11 cellular contexts compared by ENCODE assay signal in genomic region chr2:10400002-10400401, GRCh38. TPM values are rescaled to one million over a fixed set of nuclear protein-coding genes. Genes with fewer than 3 reads are reported as not detected.
DNase-seq lines count a peak whose midpoint lies in the region; ATAC-seq, FAIRE-seq and TF ChIP-seq lines count a peak whose summit lies in the region.
"Had no signal": no experiment of that assay in that cellular context is flagged by ENCODE, and none has a peak within 500 bp of the region (broad histone marks: within the 10 kb centered on the region; RNA-seq: fewer than 3 reads in every experiment).

No MANE protein-coding gene starts in this region.

- TF ChIP-seq EP300 in HepG2 (IDR thresholded peaks at IDR 0.05; ENCODE audit: low read depth in 2 of 2, low read length in 2 of 2) (no peak), HepG2 (CRISPR knock-in tag; IDR thresholded peaks at IDR 0.05; ENCODE audit: borderline replicate concordance) (no peak)

- no peak overlapping the region for H3K4me2 ChIP-seq in HepG2 (ENCODE audit: low read depth, low read length)

- intact Hi-C loops in HepG2 (cut with micrococcal nuclease; ENCODE audit: unreplicated experiment) = loop anchor here (2.0 to 10.0 kb wide), 3 partner anchors 31 to 275 kb away; partner anchors contain the start of gene RRM2
- intact Hi-C loops in right lobe of liver (cut with DNase I) = loop anchor here in 1 of 2 donors (10.0 kb wide), 1 partner anchor 85 kb away; no protein-coding TSS in a partner anchor
- intact Hi-C loops in naive thymus-derived CD4-positive, alpha-beta T cell (cut with micrococcal nuclease) = no loop called here
- intact Hi-C loops in uterus (cut with DNase I; ENCODE audit: low total_unique reads) = loop anchor here (10.0 kb wide), 1 partner anchor 95 kb away; the partner anchor contains the start of gene HPCAL1

- no peaks in the 10 kb centered on the region for H3K27me3 Mint-ChIP-seq in activated T-helper 17 cell treated with anti-CD3 and anti-CD28 coated beads, Interleukin-2, amount 50 U/mL, for 72 hours
- H3K27me3 Mint-ChIP-seq in naive thymus-derived CD4-positive, alpha-beta T cell = peaks cover 0 to 2% (median 0%) of the 10 kb centered on the region in 5 donors

- FAIRE-seq in HepG2 (lab: Jason Lieb, UNC) (no peak), GM12891 (lab: Jason Lieb, UNC) (no peak)

- no peaks in the 10 kb centered on the region for H3K9me3 Mint-ChIP-seq in activated T-helper 17 cell treated with anti-CD3 and anti-CD28 coated beads, Interleukin-2, amount 50 U/mL, for 72 hours
- H3K9me3 Mint-ChIP-seq in naive thymus-derived CD4-positive, alpha-beta T cell = peaks cover 0 to 7% (median 0%) of the 10 kb centered on the region in 11 donors

- CTCF ChIA-PET in HepG2 (lab: Yijun Ruan, JAX; ENCODE audit: low intra/inter-chr PET ratio, low total read pairs) = no interaction called here
- CTCF ChIA-PET in naive thymus-derived CD4-positive, alpha-beta T cell (lab: Charles Lee) = no interaction called here

- H3K4me3 ChIP-seq in HepG2 (replicated peaks in 1 of 3; ENCODE audit: insufficient read depth in 1 of 3, low read depth in 2 of 3, low read length in 3 of 3) (no peak overlapping the region), right lobe of liver (no peak overlapping the region), uterus (no peak overlapping the region)
- H3K4me3 ChIP-seq in naive thymus-derived CD4-positive, alpha-beta T cell (ENCODE audit: low read length) = no peak overlapping the region
- H3K4me3 ChIP-seq: prostate gland had no signal

- H3K79me2 ChIP-seq in HepG2 (ENCODE audit: insufficient read depth, low read length) = no peaks in the 10 kb centered on the region

- no peaks in the 10 kb centered on the region for H3K9me3 ChIP-seq in HepG2 (ENCODE audit: low read length)
- no peaks in the 10 kb centered on the region for H3K9me3 ChIP-seq in right lobe of liver
- H3K9me3 ChIP-seq in naive thymus-derived CD4-positive, alpha-beta T cell (ENCODE audit: control insufficient read depth in 2 of 3, low read length in 3 of 3) = no peaks in the 10 kb centered on the region
- H3K9me3 ChIP-seq in uterus = no peaks in the 10 kb centered on the region
- H3K9me3 ChIP-seq: prostate gland had no signal

- TF ChIP-seq RAD21 in HepG2 (CRISPR knock-in tag; IDR thresholded peaks at IDR 0.05) = no peak

- H3K9ac ChIP-seq in HepG2 (ENCODE audit: insufficient read depth, low read depth, low read length) = no peak overlapping the region

- H3K4me1 Mint-ChIP-seq in activated T-helper 17 cell treated with anti-CD3 and anti-CD28 coated beads, Interleukin-2, amount 50 U/mL, for 72 hours = peaks cover 45% of the 10 kb centered on the region
- peaks cover 22 to 61% (median 59%) of the 10 kb centered on the region in 7 donors for H3K4me1 Mint-ChIP-seq in naive thymus-derived CD4-positive, alpha-beta T cell

- H3K36me3 ChIP-seq in HepG2 (replicated peaks in 1 of 2; ENCODE audit: control insufficient read depth in 1 of 2, insufficient read depth in 2 of 2, low read length in 2 of 2) = peaks cover 4 to 6% of the 10 kb centered on the region in 2 experiments; a peak in 3 of 5 replicates
- no peaks in the 10 kb centered on the region for H3K36me3 ChIP-seq in right lobe of liver
- H3K36me3 ChIP-seq in naive thymus-derived CD4-positive, alpha-beta T cell (ENCODE audit: control insufficient read depth in 2 of 3, insufficient read depth in 3 of 3, low read length in 3 of 3) = peaks cover 0 to 49% (median 0%) of the 10 kb centered on the region in 3 experiments
- no peaks in the 10 kb centered on the region for H3K36me3 ChIP-seq in uterus
- H3K36me3 ChIP-seq: prostate gland had no signal

- H3K27ac Mint-ChIP-seq in activated T-helper 17 cell treated with anti-CD3 and anti-CD28 coated beads, Interleukin-2, amount 50 U/mL, for 72 hours = peak overlapping the region; percentile 90
- peak overlapping the region; percentile 69 to 99 (median 92) for H3K27ac Mint-ChIP-seq in naive thymus-derived CD4-positive, alpha-beta T cell

- no peak overlapping the region for H2AFZ ChIP-seq in HepG2 (ENCODE audit: low read length)

- H3K27ac ChIP-seq in HepG2 (ENCODE audit: extremely low read length, insufficient read depth, low read length) (no peak overlapping the region), right lobe of liver (peak overlapping the region in 1 of 3 donors; percentile 74), uterus (peak overlapping the region; percentile 29 to 79)
- peak overlapping the region; percentile 52 for H3K27ac ChIP-seq in naive thymus-derived CD4-positive, alpha-beta T cell (ENCODE audit: low read depth, low read length)
- H3K27ac ChIP-seq: prostate gland had no signal

- in situ Hi-C loops in HepG2 (cut with HindIII; ENCODE audit: extremely low pct_ligation_motif_present, low pct_unique_long_range_greater_than_20kb) = loop anchor here (5.0 kb wide), 1 partner anchor 33 kb away; no protein-coding TSS in a partner anchor

- POLR2A ChIA-PET in HepG2 (lab: Yijun Ruan, JAX) = no interaction called here
- POLR2A ChIA-PET in naive thymus-derived CD4-positive, alpha-beta T cell (lab: Charles Lee) = no interaction called here

- WGBS in HepG2 (ENCODE audit: low lambda C conversion rate) = 90% methylated on average over 14 of the region's 14 CpGs
- 83% methylated on average over 1 of the region's 14 CpGs for WGBS in right lobe of liver (ENCODE audit: insufficient coverage, low coverage, low lambda C conversion rate, missing lambda C conversion rate)

- H3K27me3 ChIP-seq in HepG2 (ENCODE audit: control insufficient read depth in 1 of 2, insufficient read depth in 2 of 2, low read length in 2 of 2) (no peaks in the 10 kb centered on the region), right lobe of liver (no peaks in the 10 kb centered on the region), uterus (no peaks in the 10 kb centered on the region)
- H3K27me3 ChIP-seq in naive thymus-derived CD4-positive, alpha-beta T cell (ENCODE audit: control insufficient read depth in 2 of 2, insufficient read depth in 2 of 2, low read length in 2 of 2) = no peaks in the 10 kb centered on the region

- peaks cover 75% of the 10 kb centered on the region for H3K36me3 Mint-ChIP-seq in activated T-helper 17 cell treated with anti-CD3 and anti-CD28 coated beads, Interleukin-2, amount 50 U/mL, for 72 hours (ENCODE audit: low read depth)
- peaks cover 0 to 28% (median 16%) of the 10 kb centered on the region in 5 donors for H3K36me3 Mint-ChIP-seq in naive thymus-derived CD4-positive, alpha-beta T cell

- no peak for ATAC-seq in HepG2
- no peak for ATAC-seq in right lobe of liver
- ATAC-seq in activated T-helper 17 cell treated with anti-CD3 and anti-CD28 coated beads, Interleukin-2, amount 50 U/mL, for 72 hours (replicated peaks) = peak; percentile 1
- no peak for ATAC-seq in naive thymus-derived CD4-positive, alpha-beta T cell

- H3K4me1 ChIP-seq in HepG2 (ENCODE audit: insufficient read depth, low read length) = peaks cover 34% of the 10 kb centered on the region
- peaks cover 0 to 44% (median 18%) of the 10 kb centered on the region in 4 donors for H3K4me1 ChIP-seq in right lobe of liver
- peaks cover 12 to 28% of the 10 kb centered on the region in 2 donors for H3K4me1 ChIP-seq in naive thymus-derived CD4-positive, alpha-beta T cell (ENCODE audit: control insufficient read depth in 2 of 2, insufficient read depth in 2 of 2, low read length in 2 of 2)
- peaks cover 0 to 15% of the 10 kb centered on the region in 2 donors for H3K4me1 ChIP-seq in uterus
- H3K4me1 ChIP-seq: prostate gland had no signal

- no TSS peak for BruUV-seq in HepG2 (replicated peaks; lab: Mats Ljungman, UMichigan)

- peaks cover 4% of the 10 kb centered on the region; the same call in 1 of the 2 replicates for H4K20me1 ChIP-seq in HepG2 (ENCODE audit: insufficient read depth, low read length)

- no peak for DNase-seq in HepG2 (ENCODE audit: low spot score)
- no peak for DNase-seq in right lobe of liver
- DNase-seq in naive thymus-derived CD4-positive, alpha-beta T cell = no peak
- DNase-seq in uterus = no peak
- no peak for DNase-seq in GM12891 (ENCODE audit: insufficient read length, low spot score)
- no peak for DNase-seq in NCI-H1436 (lab: John Stamatoyannopoulos, UW)
- no peak for DNase-seq in NCI-H82 (lab: John Stamatoyannopoulos, UW)
- DNase-seq: effector CD4-positive, alpha-beta T cell; SW 1271 had no signal

- no peak for TF ChIP-seq POLR2A in HepG2 (IDR thresholded peaks at IDR 0.05; ENCODE audit: insufficient read depth in 1 of 2, low read depth in 2 of 2, low read length in 2 of 2)
- TF ChIP-seq POLR2A in right lobe of liver (IDR thresholded peaks at IDR 0.05) = no peak
- no peak for TF ChIP-seq POLR2A in uterus (IDR thresholded peaks at IDR 0.05)
- TF ChIP-seq POLR2A in GM12891 (IDR thresholded peaks at IDR 0.05; ENCODE audit: low read depth, low read length) = no peak

- H3K4me3 Mint-ChIP-seq in activated T-helper 17 cell treated with anti-CD3 and anti-CD28 coated beads, Interleukin-2, amount 50 U/mL, for 72 hours = peak overlapping the region; percentile 49
- peak overlapping the region in 6 of 10 donors; percentile 39 to 83 (median 64) for H3K4me3 Mint-ChIP-seq in naive thymus-derived CD4-positive, alpha-beta T cell

- TF ChIP-seq CTCF in HepG2 (CRISPR knock-in tag; IDR thresholded peaks at IDR 0.05) (no peak), right lobe of liver (IDR thresholded peaks at IDR 0.05) (no peak), uterus (IDR thresholded peaks at IDR 0.05) (no peak)

RNA-seq across cellular contexts. Expression of gene ODC1, which starts 48.1 kb away (rescaled TPM):
- 371 and 422 TPM in 2 replicates for total RNA-seq in HepG2 (2016; rRNA removed; fragmentation: Illumina TruSeq; extraction: Trizol)
- total RNA-seq in HepG2 (2016; cell fraction: cytosol; rRNA removed; fragmentation: Illumina TruSeq; extraction: Trizol; ENCODE audit: low read depth) = 747 and 845 TPM in 2 replicates
- total RNA-seq in HepG2 (2016; cell fraction: insoluble cytoplasmic fraction; rRNA removed; fragmentation: Illumina TruSeq; extraction: Trizol) = 382 and 405 TPM in 2 replicates
- total RNA-seq in HepG2 (2016; cell fraction: membrane; rRNA removed; fragmentation: Illumina TruSeq; extraction: Trizol) = 1,179 and 1,380 TPM in 2 replicates
- 154 and 170 TPM in 2 replicates for total RNA-seq in HepG2 (2016; cell fraction: nucleus; rRNA removed; fragmentation: Illumina TruSeq; extraction: Trizol)
- 105 and 142 TPM in 2 replicates for polyA plus RNA-seq in HepG2 (2011; rRNA removed)
- polyA plus RNA-seq in HepG2 (2011; cell fraction: cytosol; rRNA removed) = 93.6 and 131 TPM in 2 replicates
- 44.5 and 56.5 TPM in 2 replicates for polyA plus RNA-seq in HepG2 (2011; cell fraction: nucleus; rRNA removed)
- 108 and 109 TPM in 2 replicates for polyA plus RNA-seq in HepG2 (2012)
- polyA plus RNA-seq in HepG2 (2016; cell fraction: cytosol; fragmentation: Illumina TruSeq; extraction: Trizol; ENCODE audit: low read depth) = 923 and 940 TPM in 2 replicates
- 367 and 392 TPM in 2 replicates for polyA plus RNA-seq in HepG2 (2016; cell fraction: insoluble cytoplasmic fraction; fragmentation: Illumina TruSeq; extraction: Trizol; ENCODE audit: low read depth)
- polyA plus RNA-seq in HepG2 (2016; cell fraction: membrane; fragmentation: Illumina TruSeq; extraction: Trizol; ENCODE audit: low read depth) = 1,008 and 1,080 TPM in 2 replicates
- polyA plus RNA-seq in HepG2 (2016; cell fraction: nucleus; fragmentation: Illumina TruSeq; extraction: Trizol; ENCODE audit: insufficient read depth, low read depth) = 235 and 237 TPM in 2 replicates
- polyA minus RNA-seq in HepG2 (2011; rRNA and poly(A)+ RNA removed; ENCODE audit: low replicate concordance) = 64.0 and 223 TPM in 2 replicates
- polyA minus RNA-seq in HepG2 (2011; cell fraction: cytosol; rRNA and poly(A)+ RNA removed) = 53.3 and 58.5 TPM in 2 replicates
- 32.7 and 35.2 TPM in 2 replicates for polyA minus RNA-seq in HepG2 (2011; cell fraction: nucleus; rRNA and poly(A)+ RNA removed)
- total RNA-seq in right lobe of liver = 100 to 1,000 TPM in 2 of 6 experiments, 10 to 100 TPM in 4; 14.4 to 197 (median 28.6) TPM
- total RNA-seq in activated T-helper 17 cell treated with anti-CD3 and anti-CD28 coated beads, Interleukin-2, amount 50 U/mL, for 72 hours = 100 to 1,000 TPM in 1 of 2 donors, 10 to 100 TPM in 1; 60.3 to 180 TPM
- total RNA-seq in naive thymus-derived CD4-positive, alpha-beta T cell = 10 to 100 TPM; 32.7 to 88.2 (median 52.4) TPM
- 10 to 100 TPM; 48.3 to 66.5 TPM for polyA plus RNA-seq in naive thymus-derived CD4-positive, alpha-beta T cell
- total RNA-seq in uterus = 100 to 1,000 TPM in 1 of 4 donors, 10 to 100 TPM in 3; 39.5 to 140 (median 57.6) TPM
- 107 TPM for polyA plus RNA-seq in GM12891 (2012; ENCODE audit: low read depth, missing spikeins)

Comparison
In these comparisons a context has a peak if more than half of its experiments do, and no peak if none do; other contexts are left out.
1. intact Hi-C loops: an anchor here in HepG2 (2.0 to 10.0 kb wide) and uterus (10.0 kb wide); none called in naive thymus-derived CD4-positive, alpha-beta T cell.